ENCODE assay signal across 31 cellular contexts in genomic region chr19:42333018-42333417, GRCh38. TPM values are rescaled to one million over a fixed set of nuclear protein-coding genes. Genes with fewer than 3 reads are reported as not detected.
"Had no signal": no experiment of that assay in that cellular context is flagged by ENCODE, and none has a peak within 500 bp of the region (broad histone marks: within the 10 kb centered on the region; RNA-seq: fewer than 3 reads in every experiment).

No MANE protein-coding gene starts in this region.

- H3K27me3 Mint-ChIP-seq: naive thymus-derived CD4-positive, alpha-beta T cell; natural killer cell treated with Interleukin-12 subunit alpha and Interleukin-12 subunit beta and Interleukin-15 and Interleukin-18, amount 100 ng/mL, for 72 hours; stimulated activated memory B cell treated with anti-CD40 and anti-IgM and Interleukin-4, amounts not matched to agents 10 μg/mL and 1 μg/mL and 100 μg/mL, for 72 hours; stimulated activated naive CD8-positive, alpha-beta T cell treated with anti-CD3 and anti-CD28 coated beads, Interleukin-15, amount 100 ng/mL, for 72 hours; type B pancreatic cell had no signal

- H3K27ac Mint-ChIP-seq: immature natural killer cell; natural killer cell treated with Interleukin-12 subunit alpha and Interleukin-12 subunit beta and Interleukin-15 and Interleukin-18, amount 100 ng/mL, for 72 hours; stimulated activated memory B cell treated with anti-CD40 and anti-IgM and Interleukin-4, amounts not matched to agents 10 μg/mL and 1 μg/mL and 100 μg/mL, for 72 hours; stimulated activated naive CD8-positive, alpha-beta T cell treated with anti-CD3 and anti-CD28 coated beads, Interleukin-15, amount 100 ng/mL, for 72 hours; type B pancreatic cell had no signal

- H3K36me3 Mint-ChIP-seq: immature natural killer cell; naive thymus-derived CD4-positive, alpha-beta T cell; natural killer cell treated with Interleukin-12 subunit alpha and Interleukin-12 subunit beta and Interleukin-15 and Interleukin-18, amount 100 ng/mL, for 72 hours; stimulated activated memory B cell treated with anti-CD40 and anti-IgM and Interleukin-4, amounts not matched to agents 10 μg/mL and 1 μg/mL and 100 μg/mL, for 72 hours; type B pancreatic cell had no signal

- H3K9me3 ChIP-seq: left lung, mucosa of descending colon, pancreas, prostate gland, sigmoid colon, spleen, tibial nerve, uterus had no signal

- H3K27ac ChIP-seq: left lung, pancreas, prostate gland, sigmoid colon, spleen, tibial nerve, uterus had no signal

- H3K9me3 Mint-ChIP-seq: immature natural killer cell; naive thymus-derived CD4-positive, alpha-beta T cell; natural killer cell treated with Interleukin-12 subunit alpha and Interleukin-12 subunit beta and Interleukin-15 and Interleukin-18, amount 100 ng/mL, for 72 hours; stimulated activated memory B cell treated with anti-CD40 and anti-IgM and Interleukin-4, amounts not matched to agents 10 μg/mL and 1 μg/mL and 100 μg/mL, for 72 hours; stimulated activated naive CD8-positive, alpha-beta T cell treated with anti-CD3 and anti-CD28 coated beads, Interleukin-15, amount 100 ng/mL, for 72 hours; type B pancreatic cell had no signal

- H3K4me3 ChIP-seq: left lung, lung, mucosa of descending colon, pancreas, prostate gland, sigmoid colon, spleen, tibial nerve, uterus had no signal

- H3K4me1 ChIP-seq: left lung, pancreas, prostate gland, uterus had no signal

- H3K36me3 ChIP-seq: pancreas, uterus had no signal

- H3K4me3 Mint-ChIP-seq: immature natural killer cell; naive thymus-derived CD4-positive, alpha-beta T cell; natural killer cell treated with Interleukin-12 subunit alpha and Interleukin-12 subunit beta and Interleukin-15 and Interleukin-18, amount 100 ng/mL, for 72 hours; stimulated activated memory B cell treated with anti-CD40 and anti-IgM and Interleukin-4, amounts not matched to agents 10 μg/mL and 1 μg/mL and 100 μg/mL, for 72 hours; stimulated activated naive CD8-positive, alpha-beta T cell treated with anti-CD3 and anti-CD28 coated beads, Interleukin-15, amount 100 ng/mL, for 72 hours; type B pancreatic cell had no signal

- DNase-seq: hippocampal formation; immature natural killer cell; kidney; left colon; left lung; midbrain; mucosa of descending colon; naive thymus-derived CD4-positive, alpha-beta T cell; pancreas; posterior cingulate gyrus; retina; sigmoid colon; small intestine; spleen; stimulated activated CD4-positive, alpha-beta T cell treated with anti-CD3 and anti-CD28 coated beads, Interleukin-4, amount 100 ng/mL, for 24 hours; stimulated activated naive CD4-positive, alpha-beta T cell treated with Interleukin-2 at 50 U/mL for 16 hours; stimulated activated naive CD8-positive, alpha-beta T cell treated with anti-CD3 and anti-CD28 coated beads, Interleukin-15, amount 100 ng/mL, for 72 hours; substantia nigra; uterus had no signal

- ATAC-seq: left colon; left lung; mucosa of descending colon; naive thymus-derived CD4-positive, alpha-beta T cell; natural killer cell treated with Interleukin-12 subunit alpha and Interleukin-12 subunit beta and Interleukin-15 and Interleukin-18, amount 100 ng/mL, for 72 hours; pancreas; right cardiac atrium; stimulated activated memory B cell treated with anti-CD40 and anti-IgM and Interleukin-4, amounts not matched to agents 10 μg/mL and 1 μg/mL and 100 μg/mL, for 72 hours; stimulated activated naive CD8-positive, alpha-beta T cell treated with anti-CD3 and anti-CD28 coated beads, Interleukin-15, amount 100 ng/mL, for 72 hours had no signal

- H3K27me3 ChIP-seq: left lung, pancreas, sigmoid colon, spleen, tibial nerve, uterus had no signal

RNA-seq across cellular contexts. Expression of gene TMEM145, which starts 19.9 kb away (rescaled TPM):
- total RNA-seq: kidney; mesenteric fat pad; naive thymus-derived CD4-positive, alpha-beta T cell had no signal
- polyA plus RNA-seq: immature natural killer cell; naive thymus-derived CD4-positive, alpha-beta T cell had no signal

RNA-seq across cellular contexts. Expression of gene PRR19, which starts 31.1 kb away (rescaled TPM):
- total RNA-seq: mesenteric fat pad, sigmoid colon had no signal

RNA-seq across cellular contexts. Expression of gene CNFN, which starts 57.1 kb away (rescaled TPM):
- total RNA-seq: myocyte; natural killer cell treated with Interleukin-12 subunit alpha and Interleukin-12 subunit beta and Interleukin-15 and Interleukin-18, amount 100 ng/mL, for 72 hours; omental fat pad; sigmoid colon; temporal lobe had no signal
- polyA plus RNA-seq: neural cell had no signal
